In genomic region chr6:151018911-151019795, GRCh38 we compare ENCODE assay signal across 18 cellular contexts.
A peak's percentile ranks its signal among the peaks of the same experiment; 100 is the strongest.
DNase-seq lines count a peak whose midpoint lies in the region; ATAC-seq and TF ChIP-seq lines count a peak whose summit lies in the region.
"Had no signal": no experiment of that assay in that cellular context is flagged by ENCODE, and none has a peak within 500 bp of the region (broad histone marks: within the 10 kb centered on the region; RNA-seq: fewer than 3 reads in every experiment).

No MANE protein-coding gene starts in this region.

- H4K5ac ChIP-seq in mesendoderm (ENCODE audit: low read length) = no peak overlapping the region

- no peak overlapping the region for H3K4me3 ChIP-seq in Panc1 (ENCODE audit: low read depth in 2 of 2, low read length in 2 of 2)
- no peak overlapping the region for H3K4me3 ChIP-seq in right lobe of liver
- no peak overlapping the region for H3K4me3 ChIP-seq in testis
- H3K4me3 ChIP-seq in mesendoderm (ENCODE audit: low read length) = no peak overlapping the region
- H3K4me3 ChIP-seq: SJCRH30 had no signal

- H3K23ac ChIP-seq in mesendoderm (ENCODE audit: low read length) = no peak overlapping the region

- WGBS in right lobe of liver (ENCODE audit: insufficient coverage, low coverage, low lambda C conversion rate, missing lambda C conversion rate) = 53% methylated on average over 7 of the region's 7 CpGs
- WGBS in testis, 2 donors = 54 to 62% methylated on average over 7 of the region's 7 CpGs
- no CpG with 5 or more reads among the region's 7 CpGs for WGBS in mesendoderm (ENCODE audit: extremely low coverage, insufficient coverage, low lambda C conversion rate)

- H3K27me3 ChIP-seq in Panc1 (ENCODE audit: control insufficient read depth, insufficient read depth, low read length) (no peaks in the 10 kb centered on the region), right lobe of liver (no peaks in the 10 kb centered on the region), testis (no peaks in the 10 kb centered on the region), mesendoderm (ENCODE audit: insufficient read depth, low read length, poor library complexity) (no peaks in the 10 kb centered on the region)
- H3K27me3 ChIP-seq: SJCRH30 had no signal

- ATAC-seq in Panc1 (no peak), right lobe of liver (peak; percentile 46 to 55 (median 50)), GM21576 (IDR thresholded peaks at IDR 0.05; ENCODE audit: unreplicated experiment) (no peak), GM18519 (IDR thresholded peaks at IDR 0.05; ENCODE audit: low FRiP score, unreplicated experiment) (no peak)

- no peak overlapping the region for H4K8ac ChIP-seq in mesendoderm (ENCODE audit: low read depth, low read length)

- H3K18ac ChIP-seq in mesendoderm (ENCODE audit: low read length) = no peak overlapping the region

- H3K27ac ChIP-seq in Panc1 (ENCODE audit: low read length) (peak overlapping the region; percentile 51), caudate nucleus (ENCODE audit: low read depth, low read length) (peak overlapping the region; percentile 29), right lobe of liver (peak overlapping the region in 1 of 3 donors; percentile 57), testis (peak overlapping the region in 1 of 2 donors; percentile 2), mesendoderm (ENCODE audit: low read depth, low read length) (no peak overlapping the region)
- H3K27ac ChIP-seq: RWPE1, SJCRH30 had no signal

- in situ Hi-C loops in Panc1 (cut with HindIII; ENCODE audit: low pct_unique_long_range_greater_than_20kb, low sequenced_read_pairs) = no loop called here

- CTCF ChIA-PET in Panc1 (lab: Charles Lee) = interaction anchor here (0.7 kb wide), 1 partner anchor 305 kb away, joined by 4 read pairs; no protein-coding TSS in a partner anchor

- TF ChIP-seq POLR2A in right lobe of liver (IDR thresholded peaks at IDR 0.05) (no peak), testis (IDR thresholded peaks at IDR 0.05) (no peak)

- H2AK5ac ChIP-seq in mesendoderm (ENCODE audit: low read length) = no peak overlapping the region

- no peak overlapping the region for H2BK15ac ChIP-seq in mesendoderm (replicated peaks; ENCODE audit: low read depth)

- no peak overlapping the region for H3K56ac ChIP-seq in mesendoderm (ENCODE audit: low read length)

- intact Hi-C loops in Panc1 (cut with micrococcal nuclease; ENCODE audit: unreplicated experiment) (no loop called here), right lobe of liver (cut with DNase I) (loop anchor here (10.0 kb wide), 2 partner anchors 124 to 306 kb away; no protein-coding TSS in a partner anchor), testis (cut with DNase I; ENCODE audit: low total_unique reads) (no loop called here)

- H3K4me1 ChIP-seq in Panc1 (ENCODE audit: control insufficient read depth, insufficient read depth, low read length) (peaks cover 11% of the 10 kb centered on the region), right lobe of liver (peaks cover 0 to under 1% (median 0%) of the 10 kb centered on the region in 4 donors), testis (peaks cover 14% of the 10 kb centered on the region), mesendoderm (ENCODE audit: control insufficient read depth, low read depth, low read length) (no peaks in the 10 kb centered on the region)

- TF ChIP-seq CTCF in Panc1 (IDR thresholded peaks at IDR 0.05) (no peak), right lobe of liver (IDR thresholded peaks at IDR 0.05) (no peak), testis (IDR thresholded peaks at IDR 0.05) (no peak)

- H2BK5ac ChIP-seq in mesendoderm (ENCODE audit: low read length) = no peak overlapping the region

- no peaks in the 10 kb centered on the region for H3K79me2 ChIP-seq in mesendoderm (ENCODE audit: control insufficient read depth, insufficient read depth, low read length)

- POLR2A ChIA-PET in Panc1 (lab: Charles Lee) = no interaction called here

- peaks cover 6% of the 10 kb centered on the region for H3K36me3 ChIP-seq in Panc1 (ENCODE audit: control insufficient read depth, insufficient read depth, low read length)
- no peaks in the 10 kb centered on the region for H3K36me3 ChIP-seq in right lobe of liver
- no peaks in the 10 kb centered on the region for H3K36me3 ChIP-seq in testis (ENCODE audit: low read depth, missing control alignments)
- H3K36me3 ChIP-seq in mesendoderm (ENCODE audit: control insufficient read depth, insufficient read depth, low read length) = peaks cover 7% of the 10 kb centered on the region

- H3K9ac ChIP-seq in mesendoderm (ENCODE audit: low read length) = no peak overlapping the region

- no peak overlapping the region for H3K4me2 ChIP-seq in mesendoderm (ENCODE audit: low read length)

- H3K9me3 ChIP-seq in Panc1 (ENCODE audit: control insufficient read depth, insufficient read depth, low read depth, low read length) = no peaks in the 10 kb centered on the region
- no peaks in the 10 kb centered on the region for H3K9me3 ChIP-seq in right lobe of liver
- H3K9me3 ChIP-seq in testis = no peaks in the 10 kb centered on the region
- H3K9me3 ChIP-seq: SJCRH30 had no signal

- BruUV-seq in Panc1 (replicated peaks; lab: Mats Ljungman, UMichigan) = no TSS peak

- DNase-seq in Panc1 (ENCODE audit: low read depth, low spot score) (no peak), caudate nucleus (lab: John Stamatoyannopoulos, UW) (peak in 7 of 61 donors; percentile 2 to 64 (median 38)), right lobe of liver (no peak), testis (peak; percentile 74), mesendoderm (no peak)
- no peak for DNase-seq in stimulated activated CD4-positive, alpha-beta T cell treated with anti-CD3 and anti-CD28 coated beads, Interleukin-1b, Interleukin-23, amount 100 ng/mL, for 48 hours
- DNase-seq: Calu3; CD4-positive, alpha-beta memory T cell; H9; MV-4-11; NCI-H1417; NCI-H187 treated with DMSO at 0.1 percent for 48 hours; NCI-H446 treated with DMSO at 0.1 percent for 48 hours; NCI-H774; SJCRH30 had no signal

- H2BK120ac ChIP-seq in mesendoderm (ENCODE audit: low read depth, low read length) = no peak overlapping the region

- H3K4ac ChIP-seq in mesendoderm (ENCODE audit: low read depth, low read length) = no peak overlapping the region

- H3K79me1 ChIP-seq in mesendoderm (ENCODE audit: low read length) = no peaks in the 10 kb centered on the region

Comparison
In these comparisons a context has a peak if more than half of its experiments do, and no peak if none do; other contexts are left out.
1. ATAC-seq: peak in right lobe of liver (4 of 4); none in Panc1 (single experiment), GM21576 (single experiment) and GM18519 (single experiment).
2. intact Hi-C loops: an anchor here in right lobe of liver (10.0 kb wide); none called in Panc1 and testis.